ENCODE assay signal across 8 cellular contexts in genomic region chr19:892243-892996, GRCh38. TPM values are rescaled to one million over a fixed set of nuclear protein-coding genes. Genes with fewer than 3 reads are reported as not detected.
A peak's percentile ranks its signal among the peaks of the same experiment; 100 is the strongest.
DNase-seq lines count a peak whose midpoint lies in the region; ATAC-seq and TF ChIP-seq lines count a peak whose summit lies in the region.

No MANE protein-coding gene starts in this region.

- peak in 1 of 3 donors; percentile 53 for DNase-seq in T-helper 17 cell
- no peak for DNase-seq in fibroblast of pulmonary artery (ENCODE audit: low read depth)
- DNase-seq in ovary = peak in 2 of 5 donors; percentile 48 to 68
- DNase-seq in COLO829 (ENCODE audit: low spot score) = no peak
- no peak for DNase-seq in Ammon's horn (ENCODE audit: low spot score)
- DNase-seq in NCI-H446 treated with DMSO at 0.1 percent for 48 hours (lab: John Stamatoyannopoulos, UW) = no peak

- H3K9me3 ChIP-seq in T-helper 17 cell (ENCODE audit: control insufficient read depth, low read length, poor library complexity, severe bottlenecking) = no peaks in the 10 kb centered on the region
- no peaks in the 10 kb centered on the region for H3K9me3 ChIP-seq in ovary

- WGBS in ovary, 3 donors = 2 to 5% (median 5%) methylated on average over 18 to 43 of the region's 46 CpGs

- no peaks in the 10 kb centered on the region for H3K27me3 Mint-ChIP-seq in T-helper 17 cell

- ATAC-seq in GM18858 (IDR thresholded peaks at IDR 0.05; ENCODE audit: unreplicated experiment) (peak; percentile 40), HG02763 (IDR thresholded peaks at IDR 0.05; ENCODE audit: unreplicated experiment) (peak; percentile 52), T-helper 17 cell (peak; percentile 61)

- peaks cover 5% of the 10 kb centered on the region for H3K4me1 ChIP-seq in ovary (ENCODE audit: insufficient read depth)

- H3K4me3 ChIP-seq in fibroblast of pulmonary artery (replicated peaks; ENCODE audit: low read depth, low read length) (peak overlapping the region; percentile 79), ovary (peak overlapping the region; percentile 93)

- no peak for TF ChIP-seq EP300 in ovary (IDR thresholded peaks at IDR 0.05)

- TF ChIP-seq CTCF in fibroblast of pulmonary artery (IDR thresholded peaks at IDR 0.05; ENCODE audit: low read length, missing control alignments) (no peak), ovary (IDR thresholded peaks at IDR 0.05) (no peak)

- peaks cover 26% of the 10 kb centered on the region for H3K4me1 Mint-ChIP-seq in T-helper 17 cell

- TF ChIP-seq POLR2A in ovary (IDR thresholded peaks at IDR 0.05) = no peak

- H3K27me3 ChIP-seq in ovary = no peaks in the 10 kb centered on the region

- H3K4me3 Mint-ChIP-seq in T-helper 17 cell = peak overlapping the region; percentile 86

- intact Hi-C loops in ovary (cut with DNase I) = loop anchor here in 1 of 4 donors (10.0 kb wide), 1 partner anchor 228 kb away; the partner anchor contains the start of gene RNF126

- peak overlapping the region; percentile 84 to 87 for H3K27ac ChIP-seq in ovary

- peak overlapping the region; percentile 95 for H3K27ac Mint-ChIP-seq in T-helper 17 cell

- no peaks in the 10 kb centered on the region for H3K36me3 Mint-ChIP-seq in T-helper 17 cell (ENCODE audit: low read depth)

- H3K36me3 ChIP-seq in ovary = no peaks in the 10 kb centered on the region

RNA-seq across cellular contexts. Expression of gene MED16, which starts 0.6 kb away (rescaled TPM):
- total RNA-seq in T-helper 17 cell (10 to 100 TPM; 59.6 to 71.3 TPM), ovary (10 to 100 TPM; 33.1 to 75.4 (median 59.3) TPM)
- polyA plus RNA-seq in ovary = 10 to 100 TPM in 1 of 2 donors, under 1 TPM in 1; 0.62 to 42.9 TPM

RNA-seq across cellular contexts. Expression of gene RNU6-9, which starts 0.9 kb away (rescaled TPM):
- not detected for total RNA-seq in T-helper 17 cell
- not detected for total RNA-seq in ovary
- polyA plus RNA-seq in ovary = not detected

RNA-seq across cellular contexts. Expression of gene R3HDM4, which starts 20.6 kb away (rescaled TPM):
- total RNA-seq in T-helper 17 cell (100 to 1,000 TPM; 233 to 243 TPM), ovary (10 to 100 TPM; 13.1 to 43.0 (median 31.2) TPM)
- 10 to 100 TPM in 1 of 2 donors, 1 to 10 TPM in 1; 8.7 to 29.5 TPM for polyA plus RNA-seq in ovary

RNA-seq across cellular contexts. Expression of gene KISS1R, which starts 24.7 kb away (rescaled TPM):
- under 1 TPM; 0.94 to 0.99 TPM for total RNA-seq in T-helper 17 cell
- total RNA-seq in ovary = under 1 TPM in 2 of 7 donors, not detected in 5; 0.28 to 0.90 TPM
- not detected for polyA plus RNA-seq in ovary

RNA-seq across cellular contexts. Expression of gene CFD, which starts 33.0 kb away (rescaled TPM):
- total RNA-seq in T-helper 17 cell (1 to 10 TPM; 1.9 to 5.3 TPM), ovary (100 to 1,000 TPM in 2 of 7 donors, 10 to 100 TPM in 3, 1 to 10 TPM in 2; 3.8 to 287 (median 25.3) TPM)
- polyA plus RNA-seq in ovary = 100 to 1,000 TPM in 1 of 2 donors, 10 to 100 TPM in 1; 39.2 to 335 TPM

Comparison
In these comparisons a context has a peak if more than half of its experiments do, and no peak if none do; other contexts are left out.
1. RNA of gene R3HDM4, which starts 20.6 kb away (total RNA-seq): 233 to 243 TPM in T-helper 17 cell; 13.1 to 43.0 TPM in ovary; every median in the first group is over 4 times any median in the second.
2. Peak in every context shown above with its lines, with median percentiles within 50 percentile points of each other: ATAC-seq.